ENCODE assay signal across 7 cellular contexts in the genomic region with DNA sequence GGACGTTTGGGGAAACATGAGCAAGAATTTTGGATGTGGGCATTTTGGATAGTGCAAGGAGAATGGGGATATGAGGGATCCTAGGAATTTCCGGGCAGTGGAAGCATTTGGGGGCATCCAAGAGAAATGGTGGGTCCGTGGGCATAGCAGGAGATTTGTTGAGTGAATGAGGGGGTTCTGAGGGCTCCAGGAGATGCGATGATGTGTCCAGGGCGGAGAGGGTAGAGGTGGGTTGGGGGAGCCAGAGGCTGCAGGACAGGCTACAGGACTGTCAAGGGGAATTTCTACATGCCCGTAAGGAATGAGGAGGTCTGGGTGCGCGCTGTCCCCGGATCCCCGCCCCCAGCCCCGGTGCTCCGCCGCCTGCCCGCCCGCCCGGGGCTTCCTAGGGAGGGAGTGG. TPM values are rescaled to one million over a fixed set of nuclear protein-coding genes. Genes with fewer than 3 reads are reported as not detected.
DNase-seq lines count a peak whose midpoint lies in the region; ATAC-seq and TF ChIP-seq lines count a peak whose summit lies in the region.

No MANE protein-coding gene starts in this region.

- H3K4me3 ChIP-seq in MG63 (peak overlapping the region; percentile 53), endocrine pancreas (ENCODE audit: control insufficient read depth, insufficient read depth, low read length) (peak overlapping the region; percentile 44), ovary (peak overlapping the region; percentile 75)

- H3K4me1 ChIP-seq in endocrine pancreas (ENCODE audit: control insufficient read depth, insufficient read depth, low read length) (no peaks in the 10 kb centered on the region), ovary (ENCODE audit: insufficient read depth) (peaks cover 4% of the 10 kb centered on the region)

- peak overlapping the region; percentile 83 for H3K9ac ChIP-seq in endocrine pancreas (ENCODE audit: control insufficient read depth, insufficient read depth, low read length)

- no peak overlapping the region for H3K27ac ChIP-seq in ovary

- no peak for DNase-seq in MG63
- peak in 1 of 5 donors; percentile 36 for DNase-seq in ovary

- TF ChIP-seq CTCF in ovary (IDR thresholded peaks at IDR 0.05), result no peak

- H3K27me3 ChIP-seq in MG63 (no peaks in the 10 kb centered on the region), endocrine pancreas (ENCODE audit: control insufficient read depth, insufficient read depth, low read length) (no peaks in the 10 kb centered on the region), ovary (no peaks in the 10 kb centered on the region)

- ATAC-seq in GM21367 (IDR thresholded peaks at IDR 0.05; ENCODE audit: unreplicated experiment) (peak; percentile 4), GM21447 (IDR thresholded peaks at IDR 0.05; ENCODE audit: unreplicated experiment) (no peak), HG02885 (IDR thresholded peaks at IDR 0.05; ENCODE audit: poor library complexity, unreplicated experiment) (no peak), GM19463 (IDR thresholded peaks at IDR 0.05; ENCODE audit: unreplicated experiment) (no peak)

- no peak for TF ChIP-seq EP300 in ovary (IDR thresholded peaks at IDR 0.05)

- H3K36me3 ChIP-seq in MG63, result no peaks in the 10 kb centered on the region
- H3K36me3 ChIP-seq in endocrine pancreas (ENCODE audit: control insufficient read depth, insufficient read depth, low read length), result no peaks in the 10 kb centered on the region
- H3K36me3 ChIP-seq in ovary, result no peaks in the 10 kb centered on the region

- intact Hi-C loops in ovary (cut with DNase I), result no loop called here

- no peak for TF ChIP-seq POLR2A in ovary (IDR thresholded peaks at IDR 0.05)

- 0 to 4% (median 2%) methylated on average over 10 to 16 of the region's 16 CpGs for WGBS in ovary, 3 donors

- no peaks in the 10 kb centered on the region for H3K9me3 ChIP-seq in MG63
- H3K9me3 ChIP-seq in endocrine pancreas (ENCODE audit: control insufficient read depth, low read length), result no peaks in the 10 kb centered on the region
- no peaks in the 10 kb centered on the region for H3K9me3 ChIP-seq in ovary

RNA-seq across cellular contexts. Expression of a gene that starts 0.4 kb away (rescaled TPM):
- 0.49 TPM in 1 of 2 replicates, not detected in the other for total RNA-seq in MG63 (2014; rRNA removed; shearing (Covaris generic); ENCODE audit: low replicate concordance)
- 1 to 10 TPM; 2.6 to 8.4 (median 6.2) TPM for total RNA-seq in ovary
- 1 to 10 TPM in 1 of 2 donors, under 1 TPM in 1; 1.00 to 6.8 TPM for polyA plus RNA-seq in ovary

RNA-seq across cellular contexts. Expression of a gene that starts 1.2 kb away (rescaled TPM):
- total RNA-seq in MG63 (2014; rRNA removed; shearing (Covaris generic); ENCODE audit: low replicate concordance), result not detected in 2 replicates
- 1 to 10 TPM; 1.6 to 7.3 (median 3.7) TPM for total RNA-seq in ovary
- 1 to 10 TPM; 1.5 to 3.0 TPM for polyA plus RNA-seq in ovary

RNA-seq across cellular contexts. Expression of a gene that starts 8.2 kb away (rescaled TPM):
- 125 and 201 TPM in 2 replicates for total RNA-seq in MG63 (2014; rRNA removed; shearing (Covaris generic); ENCODE audit: low replicate concordance)
- 100 to 1,000 TPM; 105 to 167 (median 144) TPM for total RNA-seq in ovary
- 100 to 1,000 TPM; 210 to 244 TPM for polyA plus RNA-seq in ovary

RNA-seq across cellular contexts. Expression of a gene that starts 32.1 kb away (rescaled TPM):
- not detected in 2 replicates for total RNA-seq in MG63 (2014; rRNA removed; shearing (Covaris generic); ENCODE audit: low replicate concordance)
- under 1 TPM in 2 of 7 donors, not detected in 5; 0.53 to 0.94 TPM for total RNA-seq in ovary
- under 1 TPM in 1 of 2 donors, not detected in 1; 0.81 TPM for polyA plus RNA-seq in ovary

RNA-seq across cellular contexts. Expression of a gene that starts 43.9 kb away (rescaled TPM):
- 4.4 and 5.2 TPM in 2 replicates for total RNA-seq in MG63 (2014; rRNA removed; shearing (Covaris generic); ENCODE audit: low replicate concordance)
- total RNA-seq in ovary, result 10 to 100 TPM in 4 of 7 donors, 1 to 10 TPM in 3; 7.3 to 14.9 (median 10.3) TPM
- polyA plus RNA-seq in ovary, result 1 to 10 TPM; 2.8 to 6.9 TPM
